In the genomic region with DNA sequence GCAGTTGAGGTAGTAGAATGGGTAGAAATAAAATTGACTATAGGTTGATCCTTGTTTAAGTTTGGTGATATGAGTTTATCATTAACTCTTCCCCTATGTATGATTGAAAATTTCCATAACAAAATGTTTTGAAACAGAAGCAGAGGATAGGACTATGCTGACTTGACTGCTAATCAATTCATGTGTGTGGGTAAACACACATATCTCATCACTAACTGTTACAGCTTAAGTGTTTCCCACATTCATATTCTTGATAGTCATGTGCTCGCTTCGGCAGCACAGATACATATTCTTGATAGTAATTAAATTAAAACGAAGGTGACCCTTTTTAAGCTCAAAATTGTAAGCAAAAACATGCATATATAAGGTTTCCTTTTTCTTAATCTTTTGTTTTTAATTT, we compare ENCODE assay signal across 21 cellular contexts.
A peak's percentile ranks its signal among the peaks of the same experiment; 100 is the strongest.
DNase-seq lines count a peak whose midpoint lies in the region; ATAC-seq and TF ChIP-seq lines count a peak whose summit lies in the region.
"Had no signal": no experiment of that assay in that cellular context is flagged by ENCODE, and none has a peak within 500 bp of the region (broad histone marks: within the 10 kb centered on the region; RNA-seq: fewer than 3 reads in every experiment).

No MANE protein-coding gene starts in this region.

- DNase-seq in natural killer cell treated with Interleukin-12 subunit alpha and Interleukin-12 subunit beta and Interleukin-15 and Interleukin-18, amount 100 ng/mL, for 72 hours (ENCODE audit: low spot score): no peak
- DNase-seq in natural killer cell: no peak
- DNase-seq in GM10266 (ENCODE audit: extremely low spot score): no peak
- DNase-seq in esophagus squamous epithelium (lab: John Stamatoyannopoulos, UW): no peak
- no peak for DNase-seq in head of caudate nucleus
- DNase-seq: AML-193; CD4-positive, alpha-beta memory T cell; DMS79 treated with DMSO at 0.1 percent for 48 hours; GF-D8; GM23248; H7; IMR-90; KBM-7 had no signal

- ATAC-seq in natural killer cell treated with Interleukin-12 subunit alpha and Interleukin-12 subunit beta and Interleukin-15 and Interleukin-18, amount 100 ng/mL, for 72 hours: peak; percentile 61 to 62
- ATAC-seq in natural killer cell (no peak), HG03460 (IDR thresholded peaks at IDR 0.05; ENCODE audit: unreplicated experiment) (no peak)
- ATAC-seq: A549, GM12878 had no signal

- no peaks in the 10 kb centered on the region for H3K36me3 ChIP-seq in SU-DHL-6 (ENCODE audit: low read length)
- H3K36me3 ChIP-seq in iPS-20b (ENCODE audit: insufficient read depth, low read depth, low read length): no peaks in the 10 kb centered on the region
- no peaks in the 10 kb centered on the region for H3K36me3 ChIP-seq in esophagus squamous epithelium
- H3K36me3 ChIP-seq: BLaER1 had no signal

- no peaks in the 10 kb centered on the region for H3K27me3 ChIP-seq in SU-DHL-6 (ENCODE audit: low read length)
- no peaks in the 10 kb centered on the region for H3K27me3 ChIP-seq in iPS-20b (ENCODE audit: insufficient read depth, low read length)
- no peaks in the 10 kb centered on the region for H3K27me3 ChIP-seq in esophagus squamous epithelium
- H3K27me3 ChIP-seq: BLaER1 had no signal

- no peaks in the 10 kb centered on the region for H4K20me1 ChIP-seq in SU-DHL-6 (ENCODE audit: low read depth, low read length)
- H4K20me1 ChIP-seq: BLaER1 had no signal

- peak overlapping the region; percentile 68 for H3K4me3 Mint-ChIP-seq in natural killer cell treated with Interleukin-12 subunit alpha and Interleukin-12 subunit beta and Interleukin-15 and Interleukin-18, amount 100 ng/mL, for 72 hours
- no peak overlapping the region for H3K4me3 Mint-ChIP-seq in natural killer cell
- H3K4me3 Mint-ChIP-seq: CD14-positive monocyte; CD4-positive, alpha-beta memory T cell had no signal

- H3K9ac ChIP-seq in SU-DHL-6 (ENCODE audit: low read length): no peak overlapping the region
- peak overlapping the region; percentile 52; the same call in 1 of the 2 replicates for H3K9ac ChIP-seq in iPS-20b (ENCODE audit: low read depth, low read length)
- H3K9ac ChIP-seq: BLaER1, GM23248 had no signal

- H3K9me3 Mint-ChIP-seq in natural killer cell treated with Interleukin-12 subunit alpha and Interleukin-12 subunit beta and Interleukin-15 and Interleukin-18, amount 100 ng/mL, for 72 hours: peaks cover under 1% of the 10 kb centered on the region
- H3K9me3 Mint-ChIP-seq in natural killer cell: peaks cover 0 to 2% of the 10 kb centered on the region in 2 donors

- WGBS in esophagus squamous epithelium, 2 donors: 78% methylated on average over 3 of the region's 3 CpGs

- no peaks in the 10 kb centered on the region for H3K9me2 ChIP-seq in SU-DHL-6 (replicated peaks; ENCODE audit: insufficient read depth, low read length)

- peaks cover 59% of the 10 kb centered on the region in 2 donors for H3K4me1 Mint-ChIP-seq in natural killer cell treated with Interleukin-12 subunit alpha and Interleukin-12 subunit beta and Interleukin-15 and Interleukin-18, amount 100 ng/mL, for 72 hours (ENCODE audit: low read depth in 2 of 2)
- H3K4me1 Mint-ChIP-seq in natural killer cell: peaks cover 0 to 1% of the 10 kb centered on the region in 2 donors

- no peaks in the 10 kb centered on the region for H3K79me2 ChIP-seq in SU-DHL-6 (ENCODE audit: insufficient read depth, low read length)

- H3K9me3 ChIP-seq in SU-DHL-6 (ENCODE audit: insufficient read depth, low read length) (no peaks in the 10 kb centered on the region), iPS-20b (ENCODE audit: insufficient read depth, low read depth, low read length) (peaks cover 6% of the 10 kb centered on the region), esophagus squamous epithelium (peaks cover 0 to 5% (median 0%) of the 10 kb centered on the region in 3 donors)
- H3K9me3 ChIP-seq: A549, BLaER1 had no signal

- H3K4me2 ChIP-seq in SU-DHL-6 (ENCODE audit: low read depth, low read length, poor library complexity, severe bottlenecking): no peak overlapping the region
- H3K4me2 ChIP-seq: A549, BLaER1 had no signal

- peak overlapping the region; percentile 95 to 98 for H3K27ac Mint-ChIP-seq in natural killer cell treated with Interleukin-12 subunit alpha and Interleukin-12 subunit beta and Interleukin-15 and Interleukin-18, amount 100 ng/mL, for 72 hours
- no peak overlapping the region for H3K27ac Mint-ChIP-seq in natural killer cell
- H3K27ac Mint-ChIP-seq: CD14-positive monocyte; CD4-positive, alpha-beta memory T cell had no signal

- H2AFZ ChIP-seq in SU-DHL-6 (ENCODE audit: low read depth, low read length, severe bottlenecking): peak overlapping the region; percentile 54
- H2AFZ ChIP-seq: GM23248 had no signal

- H3K4me3 ChIP-seq in SU-DHL-6 (ENCODE audit: insufficient read depth, low read length, poor library complexity, severe bottlenecking) (no peak overlapping the region), iPS-20b (ENCODE audit: low read length) (no peak overlapping the region), esophagus squamous epithelium (no peak overlapping the region)
- H3K4me3 ChIP-seq: A549, BLaER1, GM12878, GM23248 had no signal

- TF ChIP-seq POLR2A in esophagus squamous epithelium (IDR thresholded peaks at IDR 0.05): no peak

- intact Hi-C loops in natural killer cell (cut with micrococcal nuclease) (no loop called here), esophagus squamous epithelium (cut with DNase I) (no loop called here), head of caudate nucleus (cut with DNase I) (no loop called here)

- no peaks in the 10 kb centered on the region for H3K27me3 Mint-ChIP-seq in natural killer cell treated with Interleukin-12 subunit alpha and Interleukin-12 subunit beta and Interleukin-15 and Interleukin-18, amount 100 ng/mL, for 72 hours
- no peaks in the 10 kb centered on the region for H3K27me3 Mint-ChIP-seq in natural killer cell (ENCODE audit: low read depth in 2 of 2)
- H3K27me3 Mint-ChIP-seq: CD4-positive, alpha-beta memory T cell had no signal

- no peaks in the 10 kb centered on the region for H3F3A ChIP-seq in SU-DHL-6 (ENCODE audit: insufficient read depth)

- H3K27ac ChIP-seq in SU-DHL-6 (ENCODE audit: low read depth, low read length): no peak overlapping the region
- H3K27ac ChIP-seq in iPS-20b (ENCODE audit: low read length): peak overlapping the region; percentile 84
- H3K27ac ChIP-seq in esophagus squamous epithelium: no peak overlapping the region
- H3K27ac ChIP-seq: 22Rv1, A549, BLaER1, GM23248 had no signal

- TF ChIP-seq CTCF in natural killer cell (IDR thresholded peaks at IDR 0.05) (no peak), SU-DHL-6 (IDR thresholded peaks at IDR 0.05; ENCODE audit: insufficient read depth, low read length, poor library complexity, severe bottlenecking) (no peak), GM10266 (IDR thresholded peaks at IDR 0.05; ENCODE audit: control insufficient read depth, insufficient read depth, low read depth, missing control alignments) (no peak), esophagus squamous epithelium (IDR thresholded peaks at IDR 0.05) (no peak)

- peaks cover 57% of the 10 kb centered on the region; the same call in 1 of the 2 replicates for H3K4me1 ChIP-seq in iPS-20b (ENCODE audit: insufficient read depth, low read length)
- H3K4me1 ChIP-seq in esophagus squamous epithelium: peaks cover 0 to 4% (median 0%) of the 10 kb centered on the region in 3 donors
- H3K4me1 ChIP-seq: A549 had no signal

- peaks cover 43% of the 10 kb centered on the region for H3K36me3 Mint-ChIP-seq in natural killer cell treated with Interleukin-12 subunit alpha and Interleukin-12 subunit beta and Interleukin-15 and Interleukin-18, amount 100 ng/mL, for 72 hours
- H3K36me3 Mint-ChIP-seq in natural killer cell: no peaks in the 10 kb centered on the region
- H3K36me3 Mint-ChIP-seq: CD14-positive monocyte; CD4-positive, alpha-beta memory T cell had no signal

Comparison
In these comparisons a context has a peak if more than half of its experiments do, and no peak if none do; other contexts are left out.
1. ATAC-seq: peak in natural killer cell treated with Interleukin-12 subunit alpha and Interleukin-12 subunit beta and Interleukin-15 and Interleukin-18, amount 100 ng/mL, for 72 hours (2 of 2); none in natural killer cell (0 of 3) and HG03460 (single experiment).
2. H3K27ac Mint-ChIP-seq: peak in natural killer cell treated with Interleukin-12 subunit alpha and Interleukin-12 subunit beta and Interleukin-15 and Interleukin-18, amount 100 ng/mL, for 72 hours (2 of 2); none in natural killer cell (0 of 2).